In genomic region chr12:100779191-100779590, GRCh38 we compare ENCODE assay signal across 25 cellular contexts. TPM values are rescaled to one million over a fixed set of nuclear protein-coding genes. Genes with fewer than 3 reads are reported as not detected.
"Had no signal": no experiment of that assay in that cellular context is flagged by ENCODE, and none has a peak within 500 bp of the region (broad histone marks: within the 10 kb centered on the region; RNA-seq: fewer than 3 reads in every experiment).

No MANE protein-coding gene starts in this region.

- H3K4me2 ChIP-seq: KMS-11, SK-N-SH had no signal

- H3K4me3 ChIP-seq: K562 had no signal

- H3K9me3 ChIP-seq: SK-N-SH had no signal

- H3K9ac ChIP-seq: KMS-11, SK-N-SH had no signal

- DNase-seq: Kasumi-1, MV-4-11, NCI-H1048, NCI-H1105, NCI-H1417, NCI-H1436 treated with DMSO at 0.1 percent for 48 hours, NCI-H1694, NCI-H187 treated with DMSO at 0.1 percent for 48 hours, NCI-H2029 treated with DMSO at 0.1 percent for 48 hours, NCI-H2171 treated with DMSO at 0.1 percent for 48 hours, NCI-H345, NCI-H446 treated with DMSO at 0.1 percent for 48 hours, NCI-H510A treated with DMSO at 0.1 percent for 48 hours, NCI-H526, NCI-H748 treated with DMSO at 0.1 percent for 48 hours, Right ventricle myocardium superior, RPMI8226, SIG-M5, SK-N-SH, SW 1271, T-cell had no signal

- H3K9me2 ChIP-seq: SK-N-SH had no signal

- H3K27ac ChIP-seq: HL-60, KMS-11 had no signal

- ATAC-seq: K562, T-cell had no signal

RNA-seq across cellular contexts. Expression of gene ANO4, which starts 15.4 kb away (rescaled TPM):
- total RNA-seq: K562, Right ventricle myocardium superior had no signal
- polyA plus RNA-seq: IgD-negative memory B cell, K562 had no signal
